In the genomic region with DNA sequence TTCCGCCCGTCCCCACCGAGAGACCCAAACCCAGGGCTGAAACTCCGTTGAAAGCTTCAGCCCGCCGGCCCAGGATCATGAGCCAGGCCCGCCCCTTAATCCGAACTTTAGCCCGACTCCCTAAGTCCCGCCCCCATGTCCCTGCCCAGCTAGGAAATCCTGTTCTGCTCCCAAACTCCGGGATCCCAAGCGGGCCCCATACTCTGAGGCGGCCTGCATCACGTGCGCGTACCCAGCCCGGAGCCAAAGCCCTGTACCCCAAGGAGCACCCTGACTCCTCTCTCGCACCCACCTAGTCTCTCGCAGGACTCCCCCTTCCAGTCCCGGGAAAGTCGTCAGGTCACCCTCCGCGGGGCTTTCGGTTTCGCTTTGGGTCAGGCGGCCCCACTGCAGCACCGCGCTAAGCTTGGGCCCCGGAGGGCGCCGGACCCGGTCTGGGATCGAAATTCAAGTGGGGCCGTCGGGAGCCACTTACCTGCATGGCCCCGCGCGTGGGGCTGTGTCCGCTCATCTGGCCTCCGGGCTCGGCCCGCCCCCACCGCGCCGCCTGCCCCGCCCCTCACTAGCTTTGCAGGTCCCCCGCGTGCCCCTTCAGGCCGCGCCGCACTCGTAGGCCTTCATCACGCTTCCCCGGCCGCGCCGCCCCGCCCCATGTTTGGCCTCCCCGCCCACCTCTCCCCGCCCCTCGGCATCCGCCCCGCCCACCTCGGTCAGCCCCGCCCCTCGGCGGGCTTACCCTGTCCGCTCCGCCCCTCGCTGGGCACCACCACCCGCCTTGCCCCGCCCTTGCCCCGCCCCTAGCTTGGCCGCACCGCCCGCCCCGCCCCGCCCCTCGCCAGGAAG, we compare ENCODE assay signal across 8 cellular contexts. TPM values are rescaled to one million over a fixed set of nuclear protein-coding genes. Genes with fewer than 3 reads are reported as not detected.
DNase-seq lines count a peak whose midpoint lies in the region; ATAC-seq and TF ChIP-seq lines count a peak whose summit lies in the region.

A gene (minus strand): TSS at position 629 of the 843 bp plus-strand sequence. CDS start 118 bp downstream, at position 511.

- H3K27me3 ChIP-seq in Panc1 (ENCODE audit: control insufficient read depth, insufficient read depth, low read length) (no peaks in the 10 kb centered on the region), esophagus squamous epithelium (no peaks in the 10 kb centered on the region)

- TF ChIP-seq POLR2A in esophagus squamous epithelium (IDR thresholded peaks at IDR 0.05) = peak in 2 of 4 donors; percentile 46 to 54

- H3K4me3 ChIP-seq in Panc1 (ENCODE audit: low read depth in 2 of 2, low read length in 2 of 2) (peak within 1 kb of the TSS; percentile 85 to 92), esophagus squamous epithelium (peak within 1 kb of the TSS; percentile 72 to 95 (median 86))

- peak within 1 kb of the TSS; percentile 97 for H3K4me3 Mint-ChIP-seq in activated T-helper 1 cell treated with anti-CD3 and anti-CD28 coated beads, Interleukin-12 subunit alpha, Interleukin-12 subunit beta, Interleukin-2, Interleukin-4 antibody, amounts not matched to agents 30 ng/mL and 10 ng/mL and 1 ng/mL, durations not matched to agents 14 hours and 24 hours and 36 hours
- H3K4me3 Mint-ChIP-seq in naive B cell = peak within 1 kb of the TSS; percentile 95 to 99 (median 96)
- peak within 1 kb of the TSS; percentile 98 for H3K4me3 Mint-ChIP-seq in stimulated activated memory B cell treated with anti-CD40 and anti-IgM and Interleukin-4, amounts not matched to agents 10 μg/mL and 1 μg/mL and 100 μg/mL, for 72 hours

- in situ Hi-C loops in Panc1 (cut with HindIII; ENCODE audit: low pct_unique_long_range_greater_than_20kb, low sequenced_read_pairs) = no loop called here

- peak within 1 kb of the TSS; percentile 93 for H3K27ac Mint-ChIP-seq in activated T-helper 1 cell treated with anti-CD3 and anti-CD28 coated beads, Interleukin-12 subunit alpha, Interleukin-12 subunit beta, Interleukin-2, Interleukin-4 antibody, amounts not matched to agents 30 ng/mL and 10 ng/mL and 1 ng/mL, durations not matched to agents 14 hours and 24 hours and 36 hours
- H3K27ac Mint-ChIP-seq in naive B cell = peak within 1 kb of the TSS; percentile 93 to 99 (median 98)
- peak within 1 kb of the TSS; percentile 98 for H3K27ac Mint-ChIP-seq in stimulated activated memory B cell treated with anti-CD40 and anti-IgM and Interleukin-4, amounts not matched to agents 10 μg/mL and 1 μg/mL and 100 μg/mL, for 72 hours

- DNase-seq in DMS 273 (lab: John Stamatoyannopoulos, UW; ENCODE audit: unreplicated experiment) = peak; percentile 97
- peak; percentile 68 for DNase-seq in HT1080 (ENCODE audit: low read depth)
- no peak for DNase-seq in Panc1 (ENCODE audit: low read depth, low spot score)
- DNase-seq in activated T-helper 1 cell treated with anti-CD3 and anti-CD28 coated beads, Interleukin-12 subunit alpha, Interleukin-12 subunit beta, Interleukin-2, Interleukin-4 antibody, amounts not matched to agents 30 ng/mL and 10 ng/mL and 1 ng/mL, durations not matched to agents 14 hours and 24 hours and 36 hours (ENCODE audit: low spot score) = peak; percentile 88
- DNase-seq in esophagus squamous epithelium (lab: John Stamatoyannopoulos, UW) = peak; percentile 95
- DNase-seq in naive B cell = peak; percentile 87

- peaks cover 20% of the 10 kb centered on the region for H3K36me3 Mint-ChIP-seq in activated T-helper 1 cell treated with anti-CD3 and anti-CD28 coated beads, Interleukin-12 subunit alpha, Interleukin-12 subunit beta, Interleukin-2, Interleukin-4 antibody, amounts not matched to agents 30 ng/mL and 10 ng/mL and 1 ng/mL, durations not matched to agents 14 hours and 24 hours and 36 hours (ENCODE audit: low read depth)
- peaks cover 6 to 14% of the 10 kb centered on the region in 2 donors for H3K36me3 Mint-ChIP-seq in naive B cell
- peaks cover 35% of the 10 kb centered on the region for H3K36me3 Mint-ChIP-seq in stimulated activated memory B cell treated with anti-CD40 and anti-IgM and Interleukin-4, amounts not matched to agents 10 μg/mL and 1 μg/mL and 100 μg/mL, for 72 hours

- POLR2A ChIA-PET in Panc1 (lab: Charles Lee) = interaction anchor here (0.6 to 0.9 kb wide), 7 partner anchors 53 to 371 kb away, joined by 3 to 13 read pairs (median 5); a partner anchor contains a TSS

- H3K4me1 ChIP-seq in Panc1 (ENCODE audit: control insufficient read depth, insufficient read depth, low read length) (peaks cover 12% of the 10 kb centered on the region), esophagus squamous epithelium (peaks cover 8 to 30% (median 19%) of the 10 kb centered on the region in 3 donors)

- peak; percentile 59 for ATAC-seq in GM21381 (IDR thresholded peaks at IDR 0.05; ENCODE audit: unreplicated experiment)
- ATAC-seq in Panc1 = peak; percentile 83
- ATAC-seq in naive B cell (ENCODE audit: low read depth in 2 of 2) = peak; percentile 61 to 63
- peak; percentile 83 for ATAC-seq in stimulated activated memory B cell treated with anti-CD40 and anti-IgM and Interleukin-4, amounts not matched to agents 10 μg/mL and 1 μg/mL and 100 μg/mL, for 72 hours

- no peaks in the 10 kb centered on the region for H3K9me3 Mint-ChIP-seq in activated T-helper 1 cell treated with anti-CD3 and anti-CD28 coated beads, Interleukin-12 subunit alpha, Interleukin-12 subunit beta, Interleukin-2, Interleukin-4 antibody, amounts not matched to agents 30 ng/mL and 10 ng/mL and 1 ng/mL, durations not matched to agents 14 hours and 24 hours and 36 hours
- H3K9me3 Mint-ChIP-seq in naive B cell = no peaks in the 10 kb centered on the region
- no peaks in the 10 kb centered on the region for H3K9me3 Mint-ChIP-seq in stimulated activated memory B cell treated with anti-CD40 and anti-IgM and Interleukin-4, amounts not matched to agents 10 μg/mL and 1 μg/mL and 100 μg/mL, for 72 hours

- H3K9me3 ChIP-seq in Panc1 (ENCODE audit: control insufficient read depth, insufficient read depth, low read depth, low read length) (no peaks in the 10 kb centered on the region), esophagus squamous epithelium (no peaks in the 10 kb centered on the region)

- peaks cover 20% of the 10 kb centered on the region for H3K27me3 Mint-ChIP-seq in activated T-helper 1 cell treated with anti-CD3 and anti-CD28 coated beads, Interleukin-12 subunit alpha, Interleukin-12 subunit beta, Interleukin-2, Interleukin-4 antibody, amounts not matched to agents 30 ng/mL and 10 ng/mL and 1 ng/mL, durations not matched to agents 14 hours and 24 hours and 36 hours (ENCODE audit: insufficient read depth)
- peaks cover 0 to 1% (median 0%) of the 10 kb centered on the region in 3 donors for H3K27me3 Mint-ChIP-seq in naive B cell
- no peaks in the 10 kb centered on the region for H3K27me3 Mint-ChIP-seq in stimulated activated memory B cell treated with anti-CD40 and anti-IgM and Interleukin-4, amounts not matched to agents 10 μg/mL and 1 μg/mL and 100 μg/mL, for 72 hours

- BruUV-seq in Panc1 (replicated peaks; lab: Mats Ljungman, UMichigan) = no TSS peak

- CTCF ChIA-PET in Panc1 (lab: Charles Lee) = interaction anchor here (0.6 to 1.5 kb wide), 12 partner anchors 15 to 259 kb away, joined by 3 to 8 read pairs (median 5); no protein-coding TSS in a partner anchor

- H3K36me3 ChIP-seq in Panc1 (ENCODE audit: control insufficient read depth, insufficient read depth, low read length) (peaks cover 6% of the 10 kb centered on the region), esophagus squamous epithelium (peaks cover 9 to 43% (median 18%) of the 10 kb centered on the region in 3 donors)

- intact Hi-C loops in Panc1 (cut with micrococcal nuclease; ENCODE audit: unreplicated experiment) = no loop called here
- intact Hi-C loops in activated T-helper 1 cell treated with anti-CD3 and anti-CD28 coated beads, Interleukin-12 subunit alpha, Interleukin-12 subunit beta, Interleukin-2, Interleukin-4 antibody, amounts not matched to agents 30 ng/mL and 10 ng/mL and 1 ng/mL, durations not matched to agents 14 hours and 24 hours and 36 hours (cut with micrococcal nuclease) = loop anchor here (1.0 to 5.0 kb wide), 17 partner anchors 93 to 1170 kb away; a partner anchor contains a TSS
- intact Hi-C loops in esophagus squamous epithelium (cut with DNase I) = no loop called here

- peak within 1 kb of the TSS; percentile 92 for H3K27ac ChIP-seq in Panc1 (ENCODE audit: low read length)
- peak within 1 kb of the TSS; percentile 96 to 98 (median 98) for H3K27ac ChIP-seq in esophagus squamous epithelium

- WGBS in esophagus squamous epithelium, 2 donors = 0% methylated on average over 3 to 11 of the region's 79 CpGs

- TF ChIP-seq CTCF in Panc1 (IDR thresholded peaks at IDR 0.05) (no peak), esophagus squamous epithelium (IDR thresholded peaks at IDR 0.05) (no peak)

- peaks cover 6% of the 10 kb centered on the region for H3K4me1 Mint-ChIP-seq in activated T-helper 1 cell treated with anti-CD3 and anti-CD28 coated beads, Interleukin-12 subunit alpha, Interleukin-12 subunit beta, Interleukin-2, Interleukin-4 antibody, amounts not matched to agents 30 ng/mL and 10 ng/mL and 1 ng/mL, durations not matched to agents 14 hours and 24 hours and 36 hours (ENCODE audit: low read depth)
- H3K4me1 Mint-ChIP-seq in naive B cell = peaks cover 9 to 25% (median 23%) of the 10 kb centered on the region in 3 donors
- H3K4me1 Mint-ChIP-seq in stimulated activated memory B cell treated with anti-CD40 and anti-IgM and Interleukin-4, amounts not matched to agents 10 μg/mL and 1 μg/mL and 100 μg/mL, for 72 hours = peaks cover 30% of the 10 kb centered on the region

RNA-seq across cellular contexts. Expression of the gene that starts here (rescaled TPM):
- total RNA-seq in HT1080 (2014; rRNA removed; shearing (Covaris generic)) = 77.0 and 94.9 TPM in 2 replicates
- 47.9 and 51.9 TPM in 2 replicates for polyA plus RNA-seq in HT1080 (2015; cell fraction: cytosol; rRNA removed)
- polyA plus RNA-seq in HT1080 (2015; cell fraction: nucleus; rRNA removed) = 68.4 and 78.0 TPM in 2 replicates
- total RNA-seq in Panc1 (2021; ENCODE audit: unreplicated experiment) = 107 TPM
- polyA plus RNA-seq in Panc1 (2012; ENCODE audit: insufficient read length) = 149 TPM
- 124 and 128 TPM in 2 replicates for total RNA-seq in activated T-helper 1 cell treated with anti-CD3 and anti-CD28 coated beads, Interleukin-12 subunit alpha, Interleukin-12 subunit beta, Interleukin-2, Interleukin-4 antibody, amounts not matched to agents 30 ng/mL and 10 ng/mL and 1 ng/mL, durations not matched to agents 14 hours and 24 hours and 36 hours
- total RNA-seq in esophagus squamous epithelium = 10 to 100 TPM; 36.7 to 82.4 (median 39.5) TPM
- 10 to 100 TPM; 49.4 to 78.6 (median 56.3) TPM for polyA plus RNA-seq in naive B cell (ENCODE audit: low read depth in 6 of 6)
